In genomic region chr17:43467981-43468541, GRCh38 we compare ENCODE assay signal across 10 cellular contexts. TPM values are rescaled to one million over a fixed set of nuclear protein-coding genes. Genes with fewer than 3 reads are reported as not detected.
DNase-seq lines count a peak whose midpoint lies in the region; ATAC-seq, FAIRE-seq and TF ChIP-seq lines count a peak whose summit lies in the region.
"Had no signal": no experiment of that assay in that cellular context is flagged by ENCODE, and none has a peak within 500 bp of the region (broad histone marks: within the 10 kb centered on the region; RNA-seq: fewer than 3 reads in every experiment).

No MANE protein-coding gene starts in this region.

- no peaks in the 10 kb centered on the region for H3K9me3 Mint-ChIP-seq in natural killer cell treated with Interleukin-12 subunit alpha and Interleukin-12 subunit beta and Interleukin-15 and Interleukin-18, amount 100 ng/mL, for 72 hours
- H3K9me3 Mint-ChIP-seq: CD4-positive, alpha-beta T cell had no signal

- no peak for FAIRE-seq in A549 (lab: Jason Lieb, UNC)

- DNase-seq in A549 (ENCODE audit: low read depth in 1 of 2, low spot score in 1 of 2) (no peak), HK-2 (ENCODE audit: unreplicated experiment) (peak; percentile 49), brain microvascular endothelial cell (peak; percentile 71), lung (ENCODE audit: low spot score) (no peak), GM19240 (ENCODE audit: insufficient read length, low spot score) (no peak)
- no peak for DNase-seq in central memory CD4-positive, alpha-beta T cell
- no peak for DNase-seq in natural killer cell treated with Interleukin-12 subunit alpha and Interleukin-12 subunit beta and Interleukin-15 and Interleukin-18, amount 100 ng/mL, for 72 hours (ENCODE audit: low spot score)
- DNase-seq: activated CD8-positive, alpha-beta memory T cell treated with anti-CD3 and anti-CD28 coated beads, Interleukin-2, amount 50 U/mL, for 4 hours; CD4-positive, alpha-beta T cell had no signal

- CTCF ChIA-PET in A549 (lab: Yijun Ruan, JAX), result interaction anchor here (13.2 to 45.8 kb wide), 2 partner anchors 16 to 54 kb away, joined by 175 to 2036 read pairs; partner anchors contain the start of genes ARL4D and DHX8

- H3K4me3 ChIP-seq in A549 (no peak overlapping the region), brain microvascular endothelial cell (ENCODE audit: low read depth, low read length) (no peak overlapping the region), lung (no peak overlapping the region)

- H3K4me2 ChIP-seq in A549, result 0 out of 3 replicates have a peak overlapping the region, but pooled peaks have one; percentile 39

- H3K4me1 ChIP-seq in A549 (peaks cover 31% of the 10 kb centered on the region), lung (ENCODE audit: control insufficient read depth in 2 of 2, insufficient read depth in 2 of 2, low read length in 2 of 2) (peaks cover 0 to 2% of the 10 kb centered on the region in 2 donors)

- no peak for TF ChIP-seq POLR2A in A549 (IDR thresholded peaks at IDR 0.05; ENCODE audit: low read length)

- no peak for ATAC-seq in A549
- peak; percentile 53 for ATAC-seq in lung (ENCODE audit: insufficient read depth, low FRiP score)
- no peak for ATAC-seq in GM21825 (IDR thresholded peaks at IDR 0.05; ENCODE audit: unreplicated experiment)
- ATAC-seq in natural killer cell treated with Interleukin-12 subunit alpha and Interleukin-12 subunit beta and Interleukin-15 and Interleukin-18, amount 100 ng/mL, for 72 hours, result no peak

- no peak for TF ChIP-seq RAD21 in A549 (conservative IDR thresholded peaks at IDR 0.05 in 1 of 2, IDR thresholded peaks at IDR 0.05 in 1 of 2)

- 86% methylated on average over 6 of the region's 6 CpGs for WGBS in A549 (ENCODE audit: missing lambda C conversion rate)
- 68 to 76% methylated on average over 6 of the region's 6 CpGs for WGBS in lung, 2 donors

- TF ChIP-seq CTCF in A549 (IDR thresholded peaks at IDR 0.05) (no peak), brain microvascular endothelial cell (IDR thresholded peaks at IDR 0.05; ENCODE audit: low read depth, low read length, missing control alignments) (no peak), lung (IDR thresholded peaks at IDR 0.05; ENCODE audit: control extremely low read depth, extremely low read depth) (no peak)

- H3K36me3 Mint-ChIP-seq in natural killer cell treated with Interleukin-12 subunit alpha and Interleukin-12 subunit beta and Interleukin-15 and Interleukin-18, amount 100 ng/mL, for 72 hours, result no peaks in the 10 kb centered on the region

- POLR2A ChIA-PET in A549 (lab: Yijun Ruan, JAX), result interaction anchor here (0.5 to 2.1 kb wide), 6 partner anchors 11 to 100 kb away, joined by 3 to 10 read pairs (median 3); partner anchors contain the start of gene ARL4D

- no peak for TF ChIP-seq EP300 in A549 (IDR thresholded peaks at IDR 0.05)

- H3K4me3 Mint-ChIP-seq in natural killer cell treated with Interleukin-12 subunit alpha and Interleukin-12 subunit beta and Interleukin-15 and Interleukin-18, amount 100 ng/mL, for 72 hours, result no peak overlapping the region
- H3K4me3 Mint-ChIP-seq: CD4-positive, alpha-beta T cell had no signal

- H3K4me1 Mint-ChIP-seq in natural killer cell treated with Interleukin-12 subunit alpha and Interleukin-12 subunit beta and Interleukin-15 and Interleukin-18, amount 100 ng/mL, for 72 hours (ENCODE audit: low read depth in 2 of 2), result no peaks in the 10 kb centered on the region

- H3K9me3 ChIP-seq in A549 (no peaks in the 10 kb centered on the region), lung (ENCODE audit: control insufficient read depth in 2 of 2, insufficient read depth in 1 of 2, low read length in 1 of 2) (no peaks in the 10 kb centered on the region)

- H3K27me3 ChIP-seq in brain microvascular endothelial cell (replicated peaks) (no peaks in the 10 kb centered on the region), lung (ENCODE audit: control insufficient read depth, insufficient read depth) (no peaks in the 10 kb centered on the region)

- H3K27me3 Mint-ChIP-seq in natural killer cell treated with Interleukin-12 subunit alpha and Interleukin-12 subunit beta and Interleukin-15 and Interleukin-18, amount 100 ng/mL, for 72 hours, result peaks cover 12 to 13% of the 10 kb centered on the region in 2 donors

- peak overlapping the region; percentile 44 to 65; a peak in 4 of 6 replicates for H3K27ac ChIP-seq in A549
- H3K27ac ChIP-seq in brain microvascular endothelial cell, result peak overlapping the region; percentile 87
- H3K27ac ChIP-seq in lung (ENCODE audit: low read depth in 1 of 2, low read length in 1 of 2), result no peak overlapping the region

- no peaks in the 10 kb centered on the region for H3K36me3 ChIP-seq in brain microvascular endothelial cell (replicated peaks)
- H3K36me3 ChIP-seq in lung (ENCODE audit: control insufficient read depth in 2 of 2, insufficient read depth in 2 of 2, low read length in 2 of 2), result no peaks in the 10 kb centered on the region

- H3K27ac Mint-ChIP-seq in natural killer cell treated with Interleukin-12 subunit alpha and Interleukin-12 subunit beta and Interleukin-15 and Interleukin-18, amount 100 ng/mL, for 72 hours, result no peak overlapping the region
- H3K27ac Mint-ChIP-seq: CD4-positive, alpha-beta T cell had no signal

- in situ Hi-C loops in brain microvascular endothelial cell (cut with HindIII; ENCODE audit: low pct_ligation_motif_present, low sequenced_read_pairs), result no loop called here

TF ChIP-seq in A549, 52 proteins besides CTCF, POLR2A, EP300 and RAD21:
- TF ChIP-seq JUNB (IDR thresholded peaks at IDR 0.05) (no peak), MAFK (IDR thresholded peaks at IDR 0.05; ENCODE audit: partially characterized antibody) (no peak), RARB (CRISPR knock-in tag; IDR thresholded peaks at IDR 0.05) (no peak)
- TF ChIP-seq, protein P1, sequence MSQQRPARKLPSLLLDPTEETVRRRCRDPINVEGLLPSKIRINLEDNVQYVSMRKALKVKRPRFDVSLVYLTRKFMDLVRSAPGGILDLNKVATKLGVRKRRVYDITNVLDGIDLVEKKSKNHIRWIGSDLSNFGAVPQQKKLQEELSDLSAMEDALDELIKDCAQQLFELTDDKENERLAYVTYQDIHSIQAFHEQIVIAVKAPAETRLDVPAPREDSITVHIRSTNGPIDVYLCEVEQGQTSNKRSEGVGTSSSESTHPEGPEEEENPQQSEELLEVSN (IDR thresholded peaks at IDR 0.05; ENCODE audit: borderline replicate concordance, low read depth), result 0 out of 2 replicates have a peak, but pooled peaks have one; percentile 31
TF ChIP-seq in A549: peak in this region for 1.

RNA-seq across cellular contexts. Expression of gene DHX8, which starts 15.7 kb away (rescaled TPM):
- polyA plus RNA-seq in A549 (2011; rRNA removed), result 66.0 and 70.4 TPM in 2 replicates
- polyA plus RNA-seq in A549 (2012; cell fraction: cytosol; rRNA removed), result 31.6 and 32.6 TPM in 2 replicates
- 43.4 and 61.7 TPM in 2 replicates for polyA plus RNA-seq in A549 (2012; cell fraction: nucleus; rRNA removed)
- polyA plus RNA-seq in A549 (2017; fragmentation: RNase III; extraction: RNeasy Plus Mini Kit Qiagen cat#74134 plus additional on column Dnase treatment), result 32.0 to 33.9 TPM (median 33.2 TPM) in 3 replicates
- 94.3 and 110 TPM in 2 replicates for polyA minus RNA-seq in A549 (2011; rRNA and poly(A)+ RNA removed)
- total RNA-seq in lung, result 10 to 100 TPM; 41.2 to 45.1 TPM
- polyA plus RNA-seq in lung, result 10 to 100 TPM; 24.7 to 35.3 TPM
- total RNA-seq in natural killer cell treated with Interleukin-12 subunit alpha and Interleukin-12 subunit beta and Interleukin-15 and Interleukin-18, amount 100 ng/mL, for 72 hours, result 10 to 100 TPM; 51.8 to 54.2 TPM

Comparison
In these comparisons a context has a peak if more than half of its experiments do, and no peak if none do; other contexts are left out.
1. DNase-seq: peak in HK-2 (single experiment) and brain microvascular endothelial cell (single experiment); none in A549 (0 of 2), lung (single experiment), GM19240 (single experiment), central memory CD4-positive, alpha-beta T cell (single experiment) and natural killer cell treated with Interleukin-12 subunit alpha and Interleukin-12 subunit beta and Interleukin-15 and Interleukin-18, amount 100 ng/mL, for 72 hours (single experiment).
2. H3K27ac ChIP-seq: peak in A549 (2 of 2) and brain microvascular endothelial cell (single experiment); none in lung (0 of 2).